Comparison of ENCODE assay signal across 17 cellular contexts in the genomic region with DNA sequence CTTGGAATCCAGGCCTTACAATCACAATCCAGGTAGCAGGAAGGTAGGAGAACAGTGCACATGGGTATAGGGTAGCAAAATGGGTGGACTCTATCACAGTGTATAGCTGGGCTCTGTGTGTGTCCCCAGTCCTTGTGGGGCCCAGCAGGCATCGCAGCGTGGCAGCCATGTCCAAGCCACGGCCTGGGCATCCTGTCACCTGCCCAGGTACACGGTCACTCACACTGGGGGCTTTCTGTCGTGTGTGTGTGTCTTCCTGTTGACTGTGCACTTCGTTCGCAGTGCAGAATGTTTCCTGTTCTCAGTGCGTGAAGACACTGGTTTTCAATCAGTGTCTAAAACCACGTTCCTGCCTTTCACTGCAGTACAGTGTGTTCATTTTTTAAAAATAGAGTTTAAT.
DNase-seq lines count a peak whose midpoint lies in the region; ATAC-seq and TF ChIP-seq lines count a peak whose summit lies in the region.
"Had no signal": no experiment of that assay in that cellular context is flagged by ENCODE, and none has a peak within 500 bp of the region (broad histone marks: within the 10 kb centered on the region; RNA-seq: fewer than 3 reads in every experiment).

No MANE protein-coding gene starts in this region.

- H3K4ac ChIP-seq in mesenchymal stem cell (ENCODE audit: low read depth in 1 of 2, low read length in 2 of 2), result peak overlapping the region in 1 of 2 experiments; percentile 53

- H3K23ac ChIP-seq in mesenchymal stem cell (ENCODE audit: low read length in 2 of 2), result no peak overlapping the region

- no peaks in the 10 kb centered on the region for H3K27me3 Mint-ChIP-seq in activated B cell treated with CpG ODN at 0.5 μM for 24 hours
- H3K27me3 Mint-ChIP-seq: activated naive CD8-positive, alpha-beta T cell; dendritic cell treated with granulocyte-macrophage colony-stimulating factor and Interleukin-4, amounts not matched to agents 40 ng/mL and 50 ng/mL, for 4 days had no signal

- intact Hi-C loops in activated B cell treated with CpG ODN at 0.5 μM for 24 hours (cut with micrococcal nuclease) (no loop called here), upper lobe of right lung (cut with DNase I) (no loop called here), ascending aorta (cut with DNase I) (no loop called here)

- ATAC-seq in activated B cell treated with CpG ODN at 0.5 μM for 24 hours (ENCODE audit: low read depth) (peak; percentile 69), upper lobe of right lung (peak; percentile 31), HG03469 (IDR thresholded peaks at IDR 0.05; ENCODE audit: unreplicated experiment) (no peak)
- ATAC-seq: gastrocnemius medialis had no signal

- no peaks in the 10 kb centered on the region for H3K4me1 ChIP-seq in mesenchymal stem cell (ENCODE audit: control insufficient read depth, insufficient read depth, low read depth, low read length)
- peaks cover 36% of the 10 kb centered on the region for H3K4me1 ChIP-seq in upper lobe of right lung
- H3K4me1 ChIP-seq in ascending aorta, result no peaks in the 10 kb centered on the region
- H3K4me1 ChIP-seq: neural progenitor cell had no signal

- H2BK5ac ChIP-seq in mesenchymal stem cell (ENCODE audit: low read depth, low read length, poor library complexity, severe bottlenecking), result no peak overlapping the region

- no peak overlapping the region for H3K4me3 Mint-ChIP-seq in activated B cell treated with CpG ODN at 0.5 μM for 24 hours
- H3K4me3 Mint-ChIP-seq: activated naive CD8-positive, alpha-beta T cell; dendritic cell treated with granulocyte-macrophage colony-stimulating factor and Interleukin-4, amounts not matched to agents 40 ng/mL and 50 ng/mL, for 4 days; neural progenitor cell had no signal

- 97% methylated on average over 7 of the region's 9 CpGs for WGBS in mesenchymal stem cell

- peak overlapping the region; percentile 80 for H3K27ac Mint-ChIP-seq in activated B cell treated with CpG ODN at 0.5 μM for 24 hours
- H3K27ac Mint-ChIP-seq: neural progenitor cell had no signal

- peak overlapping the region in 1 of 2 experiments; percentile 42 for H3K18ac ChIP-seq in mesenchymal stem cell (ENCODE audit: low read depth in 1 of 2, low read length in 2 of 2)

- H4K8ac ChIP-seq in mesenchymal stem cell (ENCODE audit: low read length), result no peak overlapping the region

- peak overlapping the region in 1 of 2 experiments; percentile 69 for H3K14ac ChIP-seq in mesenchymal stem cell (ENCODE audit: low read length in 2 of 2)

- no peaks in the 10 kb centered on the region for H3K36me3 ChIP-seq in mesenchymal stem cell (ENCODE audit: control insufficient read depth in 1 of 2, insufficient read depth in 2 of 2, low read depth in 1 of 2, low read length in 2 of 2)
- H3K36me3 ChIP-seq in upper lobe of right lung, result no peaks in the 10 kb centered on the region
- no peaks in the 10 kb centered on the region for H3K36me3 ChIP-seq in ascending aorta
- H3K36me3 ChIP-seq: gastrocnemius medialis, neural progenitor cell, thoracic aorta had no signal

- TF ChIP-seq CTCF in activated B cell treated with CpG ODN at 0.5 μM for 24 hours (IDR thresholded peaks at IDR 0.05) (no peak), upper lobe of right lung (IDR thresholded peaks at IDR 0.05) (no peak), ascending aorta (IDR thresholded peaks at IDR 0.05) (no peak)

- no peak overlapping the region for H2AK5ac ChIP-seq in mesenchymal stem cell (ENCODE audit: low read length, severe bottlenecking)

- POLR2A ChIA-PET in activated B cell treated with CpG ODN at 0.5 μM for 24 hours (lab: Charles Lee), result no interaction called here

- H3K9me3 ChIP-seq in mesenchymal stem cell (ENCODE audit: control insufficient read depth, low read length) (no peaks in the 10 kb centered on the region), upper lobe of right lung (no peaks in the 10 kb centered on the region), ascending aorta (no peaks in the 10 kb centered on the region)
- H3K9me3 ChIP-seq: gastrocnemius medialis, thoracic aorta had no signal

- CTCF ChIA-PET in activated B cell treated with CpG ODN at 0.5 μM for 24 hours (lab: Charles Lee), result interaction anchor here (0.7 kb wide), 1 partner anchor 184 kb away, joined by 3 read pairs; no protein-coding TSS in a partner anchor

- H3K27me3 ChIP-seq in mesenchymal stem cell (ENCODE audit: control insufficient read depth in 1 of 2, insufficient read depth in 1 of 2, low read length in 2 of 2) (no peaks in the 10 kb centered on the region), upper lobe of right lung (no peaks in the 10 kb centered on the region), ascending aorta (no peaks in the 10 kb centered on the region)
- H3K27me3 ChIP-seq: gastrocnemius medialis, neural progenitor cell had no signal

- no peak overlapping the region for H2AFZ ChIP-seq in mesenchymal stem cell (ENCODE audit: low read depth, low read length)
- H2AFZ ChIP-seq: neural progenitor cell had no signal

- DNase-seq in activated gamma-delta T cell treated with Interleukin-2 at 50 U/mL for 16 hours (peak; percentile 12), activated gamma-delta T cell (lab: John Stamatoyannopoulos, UW) (no peak), activated B cell treated with CpG ODN at 0.5 μM for 24 hours (no peak), mesenchymal stem cell (no peak), upper lobe of right lung (no peak), ascending aorta (ENCODE audit: low spot score in 2 of 2) (no peak), T1000 (lab: John Stamatoyannopoulos, UW) (no peak)
- DNase-seq: gastrocnemius medialis; NCI-H774; SIG-M5; small intestine; stimulated activated CD4-positive, alpha-beta T cell treated with anti-CD3 and anti-CD28 coated beads, Interleukin-4, amount 100 ng/mL, for 4 hours had no signal

- H3K27ac ChIP-seq in mesenchymal stem cell (ENCODE audit: low read length, poor library complexity, severe bottlenecking), result no peak overlapping the region
- no peak overlapping the region for H3K27ac ChIP-seq in upper lobe of right lung
- no peak overlapping the region for H3K27ac ChIP-seq in ascending aorta
- H3K27ac ChIP-seq: gastrocnemius medialis, neural progenitor cell, thoracic aorta had no signal

- no peak overlapping the region for H3K4me2 ChIP-seq in mesenchymal stem cell (ENCODE audit: low read length, poor library complexity, severe bottlenecking)
- H3K4me2 ChIP-seq: neural progenitor cell had no signal

- no peaks in the 10 kb centered on the region for H3K79me1 ChIP-seq in mesenchymal stem cell (replicated peaks; ENCODE audit: low read length, poor library complexity, severe bottlenecking)

- H2BK12ac ChIP-seq in mesenchymal stem cell (ENCODE audit: low read length in 2 of 2), result no peak overlapping the region

- H3K9me3 Mint-ChIP-seq in activated B cell treated with CpG ODN at 0.5 μM for 24 hours, result peaks cover 4% of the 10 kb centered on the region
- H3K9me3 Mint-ChIP-seq: dendritic cell treated with granulocyte-macrophage colony-stimulating factor and Interleukin-4, amounts not matched to agents 40 ng/mL and 50 ng/mL, for 4 days had no signal

- no peak overlapping the region for H2BK120ac ChIP-seq in mesenchymal stem cell (ENCODE audit: low read depth, low read length)

- H4K91ac ChIP-seq in mesenchymal stem cell (ENCODE audit: low read length), result peak overlapping the region; percentile 14

- H3K9ac ChIP-seq in mesenchymal stem cell (ENCODE audit: low read length), result no peak overlapping the region
- H3K9ac ChIP-seq: neural progenitor cell had no signal

- no peak overlapping the region for H2BK15ac ChIP-seq in mesenchymal stem cell (ENCODE audit: low read depth, poor library complexity, severe bottlenecking)

- H3K4me1 Mint-ChIP-seq in activated B cell treated with CpG ODN at 0.5 μM for 24 hours, result peaks cover 71% of the 10 kb centered on the region

- H3K4me3 ChIP-seq in mesenchymal stem cell (ENCODE audit: insufficient read depth in 1 of 2, low read depth in 1 of 2, low read length in 2 of 2) (no peak overlapping the region), upper lobe of right lung (no peak overlapping the region), ascending aorta (no peak overlapping the region)
- H3K4me3 ChIP-seq: gastrocnemius medialis, neural progenitor cell, thoracic aorta had no signal

- H3K36me3 Mint-ChIP-seq in activated B cell treated with CpG ODN at 0.5 μM for 24 hours (ENCODE audit: low read depth), result no peaks in the 10 kb centered on the region
- H3K36me3 Mint-ChIP-seq: activated naive CD8-positive, alpha-beta T cell had no signal
